Comparison of ENCODE assay signal across 8 cellular contexts in genomic region chr22:30277547-30278344, GRCh38. TPM values are rescaled to one million over a fixed set of nuclear protein-coding genes. Genes with fewer than 3 reads are reported as not detected.
DNase-seq lines count a peak whose midpoint lies in the region; ATAC-seq and TF ChIP-seq lines count a peak whose summit lies in the region.
"Had no signal": no experiment of that assay in that cellular context is flagged by ENCODE, and none has a peak within 500 bp of the region (broad histone marks: within the 10 kb centered on the region; RNA-seq: fewer than 3 reads in every experiment).

No MANE protein-coding gene starts in this region.

- no peaks in the 10 kb centered on the region for H3K9me3 Mint-ChIP-seq in activated naive CD8-positive, alpha-beta T cell treated with anti-CD3 and anti-CD28 coated beads, Interleukin-2, amount 10 ng/mL, durations not matched to agents 7 days and 5 days

- peaks cover 49% of the 10 kb centered on the region for H3K4me1 Mint-ChIP-seq in activated naive CD8-positive, alpha-beta T cell treated with anti-CD3 and anti-CD28 coated beads, Interleukin-2, amount 10 ng/mL, durations not matched to agents 7 days and 5 days

- POLR2A ChIA-PET in activated naive CD8-positive, alpha-beta T cell treated with anti-CD3 and anti-CD28 coated beads, Interleukin-2, amount 10 ng/mL, durations not matched to agents 7 days and 5 days (lab: Charles Lee): interaction anchor here (0.7 to 1.5 kb wide), 5 partner anchors 9 to 668 kb away, joined by 3 to 9 read pairs (median 6); no protein-coding TSS in a partner anchor

- H3K27ac Mint-ChIP-seq in activated naive CD8-positive, alpha-beta T cell treated with anti-CD3 and anti-CD28 coated beads, Interleukin-2, amount 10 ng/mL, durations not matched to agents 7 days and 5 days: peak overlapping the region; percentile 55

- in situ Hi-C loops in GM13977 (cut with MboI; ENCODE audit: low pct_unique_long_range_greater_than_20kb, low sequenced_read_pairs, unreplicated experiment): no loop called here

- peaks cover 27% of the 10 kb centered on the region for H3K36me3 Mint-ChIP-seq in activated naive CD8-positive, alpha-beta T cell treated with anti-CD3 and anti-CD28 coated beads, Interleukin-2, amount 10 ng/mL, durations not matched to agents 7 days and 5 days

- H3K27ac ChIP-seq in right atrium auricular region (peak overlapping the region; percentile 55 to 69), suprapubic skin (peak overlapping the region; percentile 66)

- no peak for ATAC-seq in activated naive CD8-positive, alpha-beta T cell treated with anti-CD3 and anti-CD28 coated beads, Interleukin-2, amount 10 ng/mL, durations not matched to agents 7 days and 5 days (ENCODE audit: low read depth)
- ATAC-seq in HG03565 (IDR thresholded peaks at IDR 0.05; ENCODE audit: unreplicated experiment): no peak

- H3K4me1 ChIP-seq in right atrium auricular region (peaks cover 0 to 14% of the 10 kb centered on the region in 2 donors), suprapubic skin (peaks cover 49% of the 10 kb centered on the region)

- TF ChIP-seq POLR2A in suprapubic skin (IDR thresholded peaks at IDR 0.05): no peak

- H3K36me3 ChIP-seq in right atrium auricular region: no peaks in the 10 kb centered on the region
- H3K36me3 ChIP-seq in suprapubic skin: no peaks in the 10 kb centered on the region

- TF ChIP-seq CTCF in right atrium auricular region (IDR thresholded peaks at IDR 0.05) (no peak), suprapubic skin (IDR thresholded peaks at IDR 0.05) (no peak), GM13977 (IDR thresholded peaks at IDR 0.05; ENCODE audit: extremely low read depth, insufficient read depth, missing control alignments) (no peak)

- DNase-seq in HT1080 (ENCODE audit: low read depth) (peak; percentile 92), right atrium auricular region (ENCODE audit: low spot score) (peak; percentile 78), suprapubic skin (ENCODE audit: low spot score in 2 of 2) (no peak), D341Med (ENCODE audit: low spot score) (no peak), GM13977 (ENCODE audit: low spot score) (no peak)
- no peak for DNase-seq in activated naive CD8-positive, alpha-beta T cell treated with anti-CD3 and anti-CD28 coated beads, Interleukin-2, amount 10 ng/mL, durations not matched to agents 7 days and 5 days

- H3K27me3 Mint-ChIP-seq in activated naive CD8-positive, alpha-beta T cell treated with anti-CD3 and anti-CD28 coated beads, Interleukin-2, amount 10 ng/mL, durations not matched to agents 7 days and 5 days: no peaks in the 10 kb centered on the region

- H3K9me3 ChIP-seq in right atrium auricular region (no peaks in the 10 kb centered on the region), suprapubic skin (no peaks in the 10 kb centered on the region)

- TF ChIP-seq EP300 in suprapubic skin (IDR thresholded peaks at IDR 0.05): no peak

- H3K27me3 ChIP-seq in right atrium auricular region (no peaks in the 10 kb centered on the region), suprapubic skin (no peaks in the 10 kb centered on the region)

- no peak overlapping the region for H3K4me3 ChIP-seq in right atrium auricular region
- H3K4me3 ChIP-seq in suprapubic skin: no peak overlapping the region

- no peak overlapping the region for H3K4me3 Mint-ChIP-seq in activated naive CD8-positive, alpha-beta T cell treated with anti-CD3 and anti-CD28 coated beads, Interleukin-2, amount 10 ng/mL, durations not matched to agents 7 days and 5 days

- WGBS in suprapubic skin: 30% methylated on average over 14 of the region's 14 CpGs

RNA-seq across cellular contexts. Expression of gene OSM, which starts 11.1 kb away (rescaled TPM):
- total RNA-seq in HT1080 (2014; rRNA removed; shearing (Covaris generic)): not detected in 2 replicates
- polyA plus RNA-seq in HT1080 (2015; cell fraction: cytosol; rRNA removed): not detected in 2 replicates
- polyA plus RNA-seq in HT1080 (2015; cell fraction: nucleus; rRNA removed): not detected in 2 replicates
- total RNA-seq in activated naive CD8-positive, alpha-beta T cell treated with anti-CD3 and anti-CD28 coated beads, Interleukin-2, amount 10 ng/mL, durations not matched to agents 7 days and 5 days: 100 to 1,000 TPM; 125 to 142 TPM
- 1 to 10 TPM in 1 of 2 donors, under 1 TPM in 1; 0.63 to 1.6 TPM for total RNA-seq in right atrium auricular region
- under 1 TPM in 1 of 4 donors, not detected in 3; 0.34 TPM for total RNA-seq in suprapubic skin
- total RNA-seq: glomerular endothelial cell had no signal

RNA-seq across cellular contexts. Expression of gene CASTOR1, which starts 11.6 kb away (rescaled TPM):
- 1.5 and 6.1 TPM in 2 replicates for total RNA-seq in HT1080 (2014; rRNA removed; shearing (Covaris generic))
- polyA plus RNA-seq in HT1080 (2015; cell fraction: cytosol; rRNA removed): 11.2 and 11.4 TPM in 2 replicates
- polyA plus RNA-seq in HT1080 (2015; cell fraction: nucleus; rRNA removed): 14.2 and 17.3 TPM in 2 replicates
- 10 to 100 TPM; 24.2 to 27.5 TPM for total RNA-seq in activated naive CD8-positive, alpha-beta T cell treated with anti-CD3 and anti-CD28 coated beads, Interleukin-2, amount 10 ng/mL, durations not matched to agents 7 days and 5 days
- total RNA-seq in right atrium auricular region (10 to 100 TPM in 1 of 2 donors, 1 to 10 TPM in 1; 8.1 to 12.5 TPM), suprapubic skin (10 to 100 TPM; 16.3 to 22.8 (median 20.6) TPM)

RNA-seq across cellular contexts. Expression of gene LIF, which starts 31.2 kb away (rescaled TPM):
- total RNA-seq in HT1080 (2014; rRNA removed; shearing (Covaris generic)): 7.7 and 8.8 TPM in 2 replicates
- 22.5 and 23.6 TPM in 2 replicates for polyA plus RNA-seq in HT1080 (2015; cell fraction: cytosol; rRNA removed)
- 90.4 and 101 TPM in 2 replicates for polyA plus RNA-seq in HT1080 (2015; cell fraction: nucleus; rRNA removed)
- total RNA-seq in activated naive CD8-positive, alpha-beta T cell treated with anti-CD3 and anti-CD28 coated beads, Interleukin-2, amount 10 ng/mL, durations not matched to agents 7 days and 5 days: 100 to 1,000 TPM; 508 to 564 TPM
- total RNA-seq in right atrium auricular region: 1 to 10 TPM in 1 of 2 donors, under 1 TPM in 1; 0.79 to 8.9 TPM
- 10 to 100 TPM in 1 of 4 donors, 1 to 10 TPM in 3; 4.2 to 15.3 (median 8.5) TPM for total RNA-seq in suprapubic skin

RNA-seq across cellular contexts. Expression of gene TBC1D10A, which starts 49.0 kb away (rescaled TPM):
- total RNA-seq in HT1080 (2014; rRNA removed; shearing (Covaris generic)): 11.1 and 12.9 TPM in 2 replicates
- polyA plus RNA-seq in HT1080 (2015; cell fraction: cytosol; rRNA removed): 10.1 and 13.4 TPM in 2 replicates
- 21.7 and 25.2 TPM in 2 replicates for polyA plus RNA-seq in HT1080 (2015; cell fraction: nucleus; rRNA removed)
- total RNA-seq in activated naive CD8-positive, alpha-beta T cell treated with anti-CD3 and anti-CD28 coated beads, Interleukin-2, amount 10 ng/mL, durations not matched to agents 7 days and 5 days: 10 to 100 TPM; 54.0 to 54.2 TPM
- 1 to 10 TPM; 5.9 to 9.3 TPM for total RNA-seq in right atrium auricular region
- 10 to 100 TPM; 38.3 to 49.2 (median 43.0) TPM for total RNA-seq in suprapubic skin

Comparison
In these comparisons a context has a peak if more than half of its experiments do, and no peak if none do; other contexts are left out.
1. DNase-seq: peak in HT1080 (single experiment) and right atrium auricular region (single experiment); none in activated naive CD8-positive, alpha-beta T cell treated with anti-CD3 and anti-CD28 coated beads, Interleukin-2, amount 10 ng/mL, durations not matched to agents 7 days and 5 days (single experiment), suprapubic skin (0 of 2), D341Med (single experiment) and GM13977 (single experiment).
2. RNA of gene OSM, which starts 11.1 kb away (total RNA-seq): 125 to 142 TPM in activated naive CD8-positive, alpha-beta T cell treated with anti-CD3 and anti-CD28 coated beads, Interleukin-2, amount 10 ng/mL, durations not matched to agents 7 days and 5 days; 0.63 to 1.6 TPM in right atrium auricular region, 0.34 TPM in suprapubic skin and not detected in HT1080; every median in the first group is over 10 times any median in the second.
3. RNA of gene LIF, which starts 31.2 kb away (total RNA-seq): 508 to 564 TPM in activated naive CD8-positive, alpha-beta T cell treated with anti-CD3 and anti-CD28 coated beads, Interleukin-2, amount 10 ng/mL, durations not matched to agents 7 days and 5 days; 4.2 to 15.3 TPM in suprapubic skin, 0.79 to 8.9 TPM in right atrium auricular region and 7.7 to 8.8 TPM in HT1080; every median in the first group is over 10 times any median in the second.